In genomic region chr21:35649186-35649585, GRCh38 we compare ENCODE assay signal across 1 cellular context.
A peak's percentile ranks its signal among the peaks of the same experiment; 100 is the strongest.
TF ChIP-seq lines count a peak whose summit lies in the region.

No MANE protein-coding gene starts in this region.

TF ChIP-seq in K562, 482 proteins besides CTCF, POLR2A, EP300 and RAD21 (continued from another document):
- TF ChIP-seq FOSL1 (tag; conservative IDR thresholded peaks at IDR 0.05): peak; percentile 38; the same call in 1 of the 2 replicates
